In genomic region chrX:133555796-133556458, GRCh38 we compare ENCODE assay signal across 20 cellular contexts.
DNase-seq lines count a peak whose midpoint lies in the region; ATAC-seq lines count a peak whose summit lies in the region.
"Had no signal": no experiment of that assay in that cellular context is flagged by ENCODE, and none has a peak within 500 bp of the region (broad histone marks: within the 10 kb centered on the region; RNA-seq: fewer than 3 reads in every experiment).

No MANE protein-coding gene starts in this region.

- ATAC-seq in HG03457 (IDR thresholded peaks at IDR 0.05; ENCODE audit: unreplicated experiment) (no peak), Right ventricle myocardium inferior (no peak)
- ATAC-seq: T-cell had no signal

- peak overlapping the region; percentile 6; the same call in 1 of the 2 replicates for H3K9ac ChIP-seq in HUES48 (ENCODE audit: low read depth, low read length)
- no peak overlapping the region for H3K9ac ChIP-seq in adipocyte (ENCODE audit: low read length)

- H3K9me3 ChIP-seq in HUES48 (ENCODE audit: control insufficient read depth, insufficient read depth, low read length) = peaks cover 12% of the 10 kb centered on the region
- H3K9me3 ChIP-seq in adipocyte (ENCODE audit: control insufficient read depth, low read length) = peaks cover 11% of the 10 kb centered on the region

- DNase-seq in MV-4-11 (lab: John Stamatoyannopoulos, UW) (peak; percentile 81), adipocyte (ENCODE audit: low read depth) (peak; percentile 20), iPS-NIHi7 (ENCODE audit: extremely low spot score) (peak; percentile 33), medulla oblongata (ENCODE audit: extremely low spot score) (no peak), Right ventricle myocardium inferior (ENCODE audit: missing footprints) (no peak)
- no peak for DNase-seq in activated CD4-positive, alpha-beta T cell treated with anti-CD3 and anti-CD28 coated beads for 48 hours
- DNase-seq: CD4-positive, alpha-beta T cell; DMS79; IMR-90; Karpas-422; MM.1S; NCI-H1417 treated with DMSO at 0.1 percent for 48 hours; NCI-H1930; NCI-H2171; NCI-H446; NCI-H69; NK-92 treated with Interleukin-12 subunit alpha and Interleukin-12 subunit beta, amount 100 ng/mL, for 24 hours; T-cell had no signal

- H3K4me1 ChIP-seq in HUES48 (ENCODE audit: control insufficient read depth, insufficient read depth, low read length) (peaks cover 24% of the 10 kb centered on the region), adipocyte (ENCODE audit: control insufficient read depth, insufficient read depth, low read length) (peaks cover 10% of the 10 kb centered on the region)

- H3K27ac ChIP-seq in HUES48 (ENCODE audit: low read depth, low read length) = peak overlapping the region; percentile 81

- intact Hi-C loops in Right ventricle myocardium inferior (cut with DNase I) = no loop called here

- H3K4me3 ChIP-seq in HUES48 (ENCODE audit: low read depth, low read length) (peak overlapping the region; percentile 28; the same call in 1 of the 2 replicates), adipocyte (ENCODE audit: low read length) (no peak overlapping the region)

- H3K36me3 ChIP-seq in HUES48 (ENCODE audit: control insufficient read depth, insufficient read depth, low read length) (no peaks in the 10 kb centered on the region; the same call in 1 of the 2 replicates), adipocyte (ENCODE audit: control insufficient read depth, insufficient read depth, low read length, severe bottlenecking) (no peaks in the 10 kb centered on the region)

- no peaks in the 10 kb centered on the region for H3K27me3 ChIP-seq in HUES48 (ENCODE audit: control insufficient read depth, insufficient read depth, low read length)
- H3K27me3 ChIP-seq in adipocyte (replicated peaks; ENCODE audit: control insufficient read depth, insufficient read depth, low read length) = peaks cover 5% of the 10 kb centered on the region

Comparison
In these comparisons a context has a peak if more than half of its experiments do, and no peak if none do; other contexts are left out.
1. DNase-seq: peak in MV-4-11 (single experiment), adipocyte (single experiment) and iPS-NIHi7 (single experiment); none in medulla oblongata (single experiment), activated CD4-positive, alpha-beta T cell treated with anti-CD3 and anti-CD28 coated beads for 48 hours (single experiment) and Right ventricle myocardium inferior (single experiment).